ENCODE assay signal across 12 cellular contexts in the genomic region with DNA sequence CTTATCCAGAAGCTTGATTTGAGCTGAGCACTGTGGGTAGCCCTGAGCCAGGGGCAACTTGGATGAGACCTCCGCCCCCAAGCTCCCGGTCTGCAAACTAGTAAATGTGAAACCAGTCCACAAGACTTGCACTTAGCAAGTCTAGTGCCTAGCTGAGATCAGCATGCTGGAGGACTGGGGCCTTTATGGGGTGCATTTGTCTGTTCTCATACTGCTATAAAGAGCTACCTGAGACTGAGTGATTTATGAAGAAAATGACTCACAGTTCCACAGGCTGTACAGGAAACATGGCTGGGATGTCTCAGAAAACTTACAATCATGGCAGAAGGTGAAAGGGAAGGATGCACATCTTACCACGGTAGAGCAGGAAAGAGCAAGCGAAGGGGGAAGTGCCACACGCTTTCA. TPM values are rescaled to one million over a fixed set of nuclear protein-coding genes. Genes with fewer than 3 reads are reported as not detected.
DNase-seq lines count a peak whose midpoint lies in the region; ATAC-seq and TF ChIP-seq lines count a peak whose summit lies in the region.
"Had no signal": no experiment of that assay in that cellular context is flagged by ENCODE, and none has a peak within 500 bp of the region (broad histone marks: within the 10 kb centered on the region; RNA-seq: fewer than 3 reads in every experiment).

No MANE protein-coding gene starts in this region.

- no peaks in the 10 kb centered on the region for H3K9me3 Mint-ChIP-seq in activated T-helper 2 cell treated with anti-CD3 and anti-CD28 coated beads, Interferon-gamma antibody, Interleukin-2, Interleukin-4, amounts not matched to agents 10 μg/mL and 5 μg/mL and 100 μg/mL, durations not matched to agents 14 hours and 24 hours and 36 hours
- no peaks in the 10 kb centered on the region for H3K9me3 Mint-ChIP-seq in CD8-positive, alpha-beta T cell

- ATAC-seq in GM18511 (IDR thresholded peaks at IDR 0.05; ENCODE audit: unreplicated experiment) = peak; percentile 49
- ATAC-seq in HG02759 (IDR thresholded peaks at IDR 0.05; ENCODE audit: unreplicated experiment) = peak; percentile 67
- ATAC-seq in CD8-positive, alpha-beta T cell = no peak
- no peak for ATAC-seq in GM19324 (IDR thresholded peaks at IDR 0.05; ENCODE audit: low FRiP score, unreplicated experiment)
- no peak for ATAC-seq in HG02840 (IDR thresholded peaks at IDR 0.05; ENCODE audit: low FRiP score, unreplicated experiment)
- ATAC-seq: left ventricle myocardium superior, pancreas had no signal

- H3K9me3 ChIP-seq in CD8-positive, alpha-beta T cell (ENCODE audit: low read length) = no peaks in the 10 kb centered on the region
- H3K9me3 ChIP-seq: pancreas had no signal

- H3K27ac Mint-ChIP-seq in activated T-helper 2 cell treated with anti-CD3 and anti-CD28 coated beads, Interferon-gamma antibody, Interleukin-2, Interleukin-4, amounts not matched to agents 10 μg/mL and 5 μg/mL and 100 μg/mL, durations not matched to agents 14 hours and 24 hours and 36 hours = peak overlapping the region; percentile 55
- H3K27ac Mint-ChIP-seq in CD8-positive, alpha-beta T cell = no peak overlapping the region

- POLR2A ChIA-PET in CD8-positive, alpha-beta T cell (lab: Charles Lee) = no interaction called here

- H3K27me3 ChIP-seq in CD8-positive, alpha-beta T cell (ENCODE audit: insufficient read depth, low read length) = no peaks in the 10 kb centered on the region
- H3K27me3 ChIP-seq: pancreas had no signal

- H3K36me3 ChIP-seq in CD8-positive, alpha-beta T cell (ENCODE audit: insufficient read depth, low read length) = no peaks in the 10 kb centered on the region
- H3K36me3 ChIP-seq: pancreas had no signal

- no peak overlapping the region for H3K4me3 ChIP-seq in CD8-positive, alpha-beta T cell (ENCODE audit: low read depth, low read length)
- H3K4me3 ChIP-seq: pancreas had no signal

- no peaks in the 10 kb centered on the region for H3K4me1 ChIP-seq in CD8-positive, alpha-beta T cell (ENCODE audit: insufficient read depth, low read length)
- H3K4me1 ChIP-seq: pancreas had no signal

- no peak overlapping the region for H3K4me3 Mint-ChIP-seq in activated T-helper 2 cell treated with anti-CD3 and anti-CD28 coated beads, Interferon-gamma antibody, Interleukin-2, Interleukin-4, amounts not matched to agents 10 μg/mL and 5 μg/mL and 100 μg/mL, durations not matched to agents 14 hours and 24 hours and 36 hours (ENCODE audit: low read depth)
- H3K4me3 Mint-ChIP-seq in CD8-positive, alpha-beta T cell = no peak overlapping the region

- peaks cover 2% of the 10 kb centered on the region for H3K27me3 Mint-ChIP-seq in activated T-helper 2 cell treated with anti-CD3 and anti-CD28 coated beads, Interferon-gamma antibody, Interleukin-2, Interleukin-4, amounts not matched to agents 10 μg/mL and 5 μg/mL and 100 μg/mL, durations not matched to agents 14 hours and 24 hours and 36 hours (ENCODE audit: low read depth)
- H3K27me3 Mint-ChIP-seq in CD8-positive, alpha-beta T cell (ENCODE audit: low read depth) = no peaks in the 10 kb centered on the region

- intact Hi-C loops in activated T-helper 2 cell treated with anti-CD3 and anti-CD28 coated beads, Interferon-gamma antibody, Interleukin-2, Interleukin-4, amounts not matched to agents 10 μg/mL and 5 μg/mL and 100 μg/mL, durations not matched to agents 14 hours and 24 hours and 36 hours (cut with micrococcal nuclease) = loop anchor here (5.0 kb wide), 2 partner anchors 34 to 79 kb away; no protein-coding TSS in a partner anchor
- intact Hi-C loops in CD8-positive, alpha-beta T cell (cut with DNase I, micrococcal nuclease) = no loop called here

- no peak for TF ChIP-seq CTCF in CD8-positive, alpha-beta T cell (IDR thresholded peaks at IDR 0.05)

- H3K4me1 Mint-ChIP-seq in activated T-helper 2 cell treated with anti-CD3 and anti-CD28 coated beads, Interferon-gamma antibody, Interleukin-2, Interleukin-4, amounts not matched to agents 10 μg/mL and 5 μg/mL and 100 μg/mL, durations not matched to agents 14 hours and 24 hours and 36 hours (ENCODE audit: low read depth) = peaks cover 11% of the 10 kb centered on the region
- peaks cover 3% of the 10 kb centered on the region for H3K4me1 Mint-ChIP-seq in CD8-positive, alpha-beta T cell (ENCODE audit: low read depth)

- H3K27ac ChIP-seq in CD8-positive, alpha-beta T cell (ENCODE audit: low read depth, low read length) = no peak overlapping the region
- H3K27ac ChIP-seq: pancreas had no signal

- CTCF ChIA-PET in CD8-positive, alpha-beta T cell (lab: Charles Lee) = interaction anchor here (1.3 kb wide), 1 partner anchor 113 kb away, joined by 4 read pairs; no protein-coding TSS in a partner anchor

- no peak for DNase-seq in activated T-helper 2 cell treated with anti-CD3 and anti-CD28 coated beads, Interferon-gamma antibody, Interleukin-2, Interleukin-4, amounts not matched to agents 10 μg/mL and 5 μg/mL and 100 μg/mL, durations not matched to agents 14 hours and 24 hours and 36 hours (ENCODE audit: low spot score)
- DNase-seq in stimulated activated CD4-positive, alpha-beta T cell treated with anti-CD3 and anti-CD28 coated beads, Interleukin-15, amount 100 ng/mL, for 24 hours = peak; percentile 62
- DNase-seq in CD8-positive, alpha-beta T cell = no peak
- DNase-seq: central memory CD4-positive, alpha-beta T cell; DMS153; left ventricle myocardium superior; NCI-H446; pancreas had no signal

- H3K36me3 Mint-ChIP-seq in activated T-helper 2 cell treated with anti-CD3 and anti-CD28 coated beads, Interferon-gamma antibody, Interleukin-2, Interleukin-4, amounts not matched to agents 10 μg/mL and 5 μg/mL and 100 μg/mL, durations not matched to agents 14 hours and 24 hours and 36 hours (ENCODE audit: low read depth) = no peaks in the 10 kb centered on the region
- no peaks in the 10 kb centered on the region for H3K36me3 Mint-ChIP-seq in CD8-positive, alpha-beta T cell

RNA-seq across cellular contexts. Expression of a gene that starts 42.1 kb away (rescaled TPM):
- total RNA-seq in activated T-helper 2 cell treated with anti-CD3 and anti-CD28 coated beads, Interferon-gamma antibody, Interleukin-2, Interleukin-4, amounts not matched to agents 10 μg/mL and 5 μg/mL and 100 μg/mL, durations not matched to agents 14 hours and 24 hours and 36 hours = 58.8 and 60.2 TPM in 2 replicates
- 10 to 100 TPM in 1 of 2 experiments, 1 to 10 TPM in 1; 10.0 to 13.1 TPM for total RNA-seq in CD8-positive, alpha-beta T cell

Comparison
In these comparisons a context has a peak if more than half of its experiments do, and no peak if none do; other contexts are left out.
1. ATAC-seq: peak in GM18511 (single experiment) and HG02759 (single experiment); none in CD8-positive, alpha-beta T cell (single experiment), GM19324 (single experiment) and HG02840 (single experiment).